ENCODE assay signal across 12 cellular contexts in the genomic region with DNA sequence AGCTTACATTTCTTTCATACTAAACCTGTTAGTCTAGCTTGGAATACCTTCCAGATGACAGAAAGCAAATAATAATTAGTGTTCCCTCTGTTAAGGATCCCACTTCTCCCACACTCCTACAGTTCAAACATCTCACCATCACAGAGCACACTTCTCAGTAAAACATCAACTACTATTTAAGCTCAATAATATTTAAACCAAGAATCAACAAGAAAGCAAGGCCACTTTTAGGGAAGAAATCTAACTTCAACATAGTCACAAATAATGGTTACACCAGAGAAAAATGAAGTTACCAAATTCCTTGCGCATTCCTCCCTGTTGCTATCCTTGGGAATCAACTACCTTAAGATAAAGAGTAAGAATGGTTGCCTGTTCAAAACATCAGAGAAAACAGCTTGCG. TPM values are rescaled to one million over a fixed set of nuclear protein-coding genes. Genes with fewer than 3 reads are reported as not detected.
A peak's percentile ranks its signal among the peaks of the same experiment; 100 is the strongest.
DNase-seq lines count a peak whose midpoint lies in the region; ATAC-seq, FAIRE-seq and TF ChIP-seq lines count a peak whose summit lies in the region.
"Had no signal": no experiment of that assay in that cellular context is flagged by ENCODE, and none has a peak within 500 bp of the region (broad histone marks: within the 10 kb centered on the region; RNA-seq: fewer than 3 reads in every experiment).

No MANE protein-coding gene starts in this region.

- no peaks in the 10 kb centered on the region for H4K20me1 ChIP-seq in GM12878 (ENCODE audit: control insufficient read depth, insufficient read depth)

- FAIRE-seq in GM12878 (lab: Jason Lieb, UNC) = no peak

- TF ChIP-seq CTCF in BJ (IDR thresholded peaks at IDR 0.05; ENCODE audit: insufficient read depth, low read depth, low read length) = no peak
- TF ChIP-seq CTCF in HFFc6 (IDR thresholded peaks at IDR 0.05) = no peak
- no peak for TF ChIP-seq CTCF in GM12878 (IDR thresholded peaks at IDR 0.05 in 2 of 3, conservative IDR thresholded peaks at IDR 0.05 in 1 of 3; ENCODE audit: control insufficient read depth in 2 of 3, extremely low read depth in 1 of 3, insufficient read depth in 1 of 3, low read depth in 3 of 3, low read length in 3 of 3)

- H3K27ac ChIP-seq in GM12878 (ENCODE audit: control insufficient read depth, insufficient read depth) = no peak overlapping the region
- no peak overlapping the region for H3K27ac ChIP-seq in naive thymus-derived CD4-positive, alpha-beta T cell (ENCODE audit: low read depth, low read length)

- peaks cover 36% of the 10 kb centered on the region for H3K36me3 Mint-ChIP-seq in HFFc6 (ENCODE audit: low read depth)
- peaks cover 0 to 31% (median 22%) of the 10 kb centered on the region in 5 donors for H3K36me3 Mint-ChIP-seq in naive thymus-derived CD4-positive, alpha-beta T cell

- H3K36me3 ChIP-seq in BJ (ENCODE audit: control insufficient read depth, insufficient read depth, low read length) (peaks cover 2% of the 10 kb centered on the region), GM12878 (ENCODE audit: control insufficient read depth in 2 of 2, insufficient read depth in 2 of 2, low read length in 1 of 2) (no peaks in the 10 kb centered on the region)
- no peaks in the 10 kb centered on the region for H3K36me3 ChIP-seq in naive thymus-derived CD4-positive, alpha-beta T cell (ENCODE audit: control insufficient read depth in 2 of 3, insufficient read depth in 3 of 3, low read length in 3 of 3)

- no TSS peak for BruUV-seq in GM12878 (replicated peaks; lab: Mats Ljungman, UMichigan)

- TF ChIP-seq EP300 in GM12878 (IDR thresholded peaks at IDR 0.05; ENCODE audit: borderline replicate concordance in 1 of 2, control insufficient read depth in 1 of 2, low read depth in 2 of 2, low read length in 2 of 2) = no peak

- H3K4me3 ChIP-seq in BJ (ENCODE audit: low read depth, low read length) = peak overlapping the region; percentile 86; the same call in 1 of the 2 replicates
- peak overlapping the region; percentile 95 for H3K4me3 ChIP-seq in GM12878
- H3K4me3 ChIP-seq in naive thymus-derived CD4-positive, alpha-beta T cell (ENCODE audit: low read length) = no peak overlapping the region

- H3K27me3 Mint-ChIP-seq in HFFc6 (ENCODE audit: insufficient read depth) = no peaks in the 10 kb centered on the region
- peaks cover 0 to 9% (median 0%) of the 10 kb centered on the region in 5 donors for H3K27me3 Mint-ChIP-seq in naive thymus-derived CD4-positive, alpha-beta T cell

- RAD21 ChIA-PET in GM12878 (lab: Charles Lee; ENCODE audit: unreplicated experiment) = interaction anchor here (0.9 to 2.7 kb wide), 2 partner anchors 51 to 78 kb away, joined by 3 to 11 read pairs; a partner anchor contains a TSS

- peaks cover 55% of the 10 kb centered on the region for H3K4me1 Mint-ChIP-seq in HFFc6 (ENCODE audit: low read depth)
- peaks cover 31 to 63% (median 52%) of the 10 kb centered on the region in 7 donors for H3K4me1 Mint-ChIP-seq in naive thymus-derived CD4-positive, alpha-beta T cell

- no peak overlapping the region for H2AFZ ChIP-seq in GM12878 (ENCODE audit: control insufficient read depth, low read depth, low read length)

- peaks cover 28% of the 10 kb centered on the region for H3K79me2 ChIP-seq in GM12878 (ENCODE audit: control insufficient read depth, insufficient read depth, low read length)

- peaks cover 7% of the 10 kb centered on the region; the same call in 1 of the 2 replicates for H3K9me3 Mint-ChIP-seq in HFFc6
- H3K9me3 Mint-ChIP-seq in naive thymus-derived CD4-positive, alpha-beta T cell = peaks cover 0 to 6% (median 0%) of the 10 kb centered on the region in 11 donors

- POLR2A ChIA-PET in BJ (lab: Charles Lee) (no interaction called here), GM12878 (lab: Charles Lee) (interaction anchor here (0.5 to 5.8 kb wide), 3 partner anchors 49 to 80 kb away, joined by 3 to 52 read pairs (median 3); a partner anchor contains a TSS)
- POLR2A ChIA-PET in naive thymus-derived CD4-positive, alpha-beta T cell (lab: Charles Lee) = interaction anchor here (1.2 to 7.2 kb wide), 4 partner anchors 18 to 86 kb away, joined by 3 to 97 read pairs (median 52); a partner anchor contains a TSS

- SMC1A ChIA-PET in GM12878 (lab: Charles Lee; ENCODE audit: uncharacterized antibody, unreplicated experiment) = interaction anchor here (0.8 to 2.1 kb wide), 6 partner anchors 11 to 109 kb away, joined by 3 to 5 read pairs (median 4); a partner anchor contains a TSS

- H3K4me2 ChIP-seq in GM12878 (ENCODE audit: control insufficient read depth, insufficient read depth) = peak overlapping the region; percentile 23

- H3K4me3 Mint-ChIP-seq in HFFc6 = peak overlapping the region; percentile 96
- peak overlapping the region; percentile 88 to 98 (median 96) for H3K4me3 Mint-ChIP-seq in naive thymus-derived CD4-positive, alpha-beta T cell

- WGBS in GM12878 (ENCODE audit: insufficient coverage, insufficient replicate concordance, low lambda C conversion rate, missing lambda C conversion rate) = 100% methylated on average over 2 of the region's 2 CpGs

- ATAC-seq in GM12878 (no peak), sciatic nerve (no peak)
- no peak for ATAC-seq in naive thymus-derived CD4-positive, alpha-beta T cell

- no peak overlapping the region for H3K9ac ChIP-seq in GM12878 (ENCODE audit: control insufficient read depth, insufficient read depth, low read length)

- no peak for TF ChIP-seq RAD21 in GM12878 (IDR thresholded peaks at IDR 0.05; ENCODE audit: insufficient read depth, low read depth, low read length)

- TF ChIP-seq POLR2A in GM12878 (IDR thresholded peaks at IDR 0.05; ENCODE audit: low read depth, low read length) = no peak

- H3K9me3 ChIP-seq in GM12878 (replicated peaks; ENCODE audit: control insufficient read depth, insufficient read depth, low read length) = peaks cover 2% of the 10 kb centered on the region; the same call in 1 of the 3 replicates
- H3K9me3 ChIP-seq in naive thymus-derived CD4-positive, alpha-beta T cell (ENCODE audit: control insufficient read depth in 2 of 3, low read length in 3 of 3) = no peaks in the 10 kb centered on the region

- in situ Hi-C loops in GM12878 (cut with MboI) = no loop called here

- peak overlapping the region; percentile 95 for H3K27ac Mint-ChIP-seq in HFFc6
- peak overlapping the region in 7 of 9 donors; percentile 28 to 97 (median 93) for H3K27ac Mint-ChIP-seq in naive thymus-derived CD4-positive, alpha-beta T cell

- DNase-seq in BJ (ENCODE audit: low read depth) (no peak), HFFc6 (no peak), GM12878 (ENCODE audit: low read depth, low spot score) (no peak), NOMO-1 treated with DMSO at 0.1 percent for 48 hours (lab: John Stamatoyannopoulos, UW; ENCODE audit: unreplicated experiment) (no peak), NCI-H526 treated with DMSO at 0.1 percent for 48 hours (lab: John Stamatoyannopoulos, UW) (no peak), NCI-H2107 (lab: John Stamatoyannopoulos, UW) (no peak), sciatic nerve (ENCODE audit: low spot score) (no peak)
- DNase-seq in naive thymus-derived CD4-positive, alpha-beta T cell = no peak
- DNase-seq: erythroblast, mesendoderm, NCI-H1105, Right ventricle myocardium superior had no signal

- intact Hi-C loops in GM12878 (cut with micrococcal nuclease; ENCODE audit: unreplicated experiment) = loop anchor here (2.0 kb wide), 1 partner anchor 87 kb away; no protein-coding TSS in a partner anchor
- intact Hi-C loops in naive thymus-derived CD4-positive, alpha-beta T cell (cut with micrococcal nuclease) = loop anchor here (5.0 to 10.0 kb wide), 3 partner anchors 35 to 1883 kb away; a partner anchor contains a TSS
- intact Hi-C loops in sciatic nerve (cut with DNase I) = no loop called here

- no peaks in the 10 kb centered on the region for H3K4me1 ChIP-seq in GM12878 (ENCODE audit: control insufficient read depth, insufficient read depth, low read length)
- H3K4me1 ChIP-seq in naive thymus-derived CD4-positive, alpha-beta T cell (ENCODE audit: control insufficient read depth in 2 of 2, insufficient read depth in 2 of 2, low read length in 2 of 2) = peaks cover 5 to 21% of the 10 kb centered on the region in 2 donors

- CTCF ChIA-PET in BJ (lab: Yijun Ruan, JAX) (no interaction called here), GM12878 (lab: Yijun Ruan, JAX) (interaction anchor here (1.1 kb wide), 1 partner anchor 55 kb away, joined by 5 read pairs; no protein-coding TSS in a partner anchor)
- CTCF ChIA-PET in naive thymus-derived CD4-positive, alpha-beta T cell (lab: Charles Lee) = interaction anchor here (1.3 kb wide), 1 partner anchor 109 kb away, joined by 4 read pairs; no protein-coding TSS in a partner anchor

- H3K27me3 ChIP-seq in BJ (ENCODE audit: control insufficient read depth, insufficient read depth, low read length) (no peaks in the 10 kb centered on the region), GM12878 (replicated peaks in 1 of 2; ENCODE audit: control insufficient read depth in 2 of 2, insufficient read depth in 2 of 2, low read length in 1 of 2) (no peaks in the 10 kb centered on the region)
- no peaks in the 10 kb centered on the region for H3K27me3 ChIP-seq in naive thymus-derived CD4-positive, alpha-beta T cell (ENCODE audit: control insufficient read depth in 2 of 2, insufficient read depth in 2 of 2, low read length in 2 of 2)

RNA-seq across cellular contexts. Expression of a gene that starts 1.6 kb away (rescaled TPM):
- 36.2 and 65.4 TPM in 2 replicates for polyA plus RNA-seq in BJ (2011; rRNA removed)
- 20.9 and 30.5 TPM in 2 replicates for polyA minus RNA-seq in BJ (2011; rRNA and poly(A)+ RNA removed)
- 10 to 100 TPM; 60.9 to 69.3 (median 65.3) TPM for total RNA-seq in HFFc6 (2021; fragmentation: NEBNext Ultra II Directional; extraction: Animal tissue kit (Norgen Biotek cat#: 25700))
- total RNA-seq in GM12878 (2013; cell fraction: nucleolus; rRNA removed) = 356 and 399 TPM in 2 replicates
- total RNA-seq in GM12878 (2014; rRNA removed) = 61.7 and 75.3 TPM in 2 replicates
- 94.3 and 103 TPM in 2 replicates for total RNA-seq in GM12878 (2014; rRNA removed; fragmentation: Illumina TruSeq; extraction: Trizol)
- total RNA-seq in GM12878 (2021) = 46.3 and 47.8 TPM in 2 replicates
- polyA plus RNA-seq in GM12878 (2011; ENCODE audit: low read depth) = 22.4 TPM
- 122 and 221 TPM in 2 replicates for polyA plus RNA-seq in GM12878 (2011; rRNA removed)
- polyA plus RNA-seq in GM12878 (2011; cell fraction: cytosol; rRNA removed) = 34.7 and 39.7 TPM in 2 replicates
- 94.5 and 123 TPM in 2 replicates for polyA plus RNA-seq in GM12878 (2011; cell fraction: nucleus; rRNA removed)
- 46.4 and 50.7 TPM in 2 replicates for polyA plus RNA-seq in GM12878 (2012)
- 51.0 and 79.8 TPM in 2 replicates for polyA plus RNA-seq in GM12878 (2014; fragmentation: Illumina TruSeq; extraction: Trizol)
- polyA plus RNA-seq in GM12878 (2014; fragmentation: Nextera tagmentation; extraction: Ambion mirVana) = 10 to 100 TPM; 34.2 to 50.9 TPM
- 38.9 and 42.8 TPM in 2 replicates for polyA plus RNA-seq in GM12878 (2014; rRNA removed)
- 10 to 100 TPM; 46.4 to 51.4 TPM for polyA plus RNA-seq in GM12878 (2016; fragmentation: Nextera tagmentation; extraction: Ambion mirVana)
- 66.9 and 70.2 TPM in 2 replicates for polyA minus RNA-seq in GM12878 (2011; rRNA and poly(A)+ RNA removed)
- polyA minus RNA-seq in GM12878 (2011; cell fraction: cytosol; rRNA and poly(A)+ RNA removed) = 19.6 and 22.0 TPM in 2 replicates
- polyA minus RNA-seq in GM12878 (2011; cell fraction: nucleus; rRNA and poly(A)+ RNA removed) = 68.9 and 109 TPM in 2 replicates
- total RNA-seq in naive thymus-derived CD4-positive, alpha-beta T cell = 10 to 100 TPM; 37.3 to 71.8 (median 53.3) TPM
- polyA plus RNA-seq in naive thymus-derived CD4-positive, alpha-beta T cell = 10 to 100 TPM; 30.1 to 45.7 TPM
- 92.9 TPM for total RNA-seq in sciatic nerve

RNA-seq across cellular contexts. Expression of a gene that starts 50.6 kb away (rescaled TPM):
- polyA plus RNA-seq in BJ (2011; rRNA removed) = 7.6 and 20.0 TPM in 2 replicates
- 10.7 and 20.8 TPM in 2 replicates for polyA minus RNA-seq in BJ (2011; rRNA and poly(A)+ RNA removed)
- 100 to 1,000 TPM; 122 to 139 (median 133) TPM for total RNA-seq in HFFc6 (2021; fragmentation: NEBNext Ultra II Directional; extraction: Animal tissue kit (Norgen Biotek cat#: 25700))
- total RNA-seq in GM12878 (2013; cell fraction: nucleolus; rRNA removed) = 97.6 and 100 TPM in 2 replicates
- 77.6 and 89.3 TPM in 2 replicates for total RNA-seq in GM12878 (2014; rRNA removed)
- 124 and 129 TPM in 2 replicates for total RNA-seq in GM12878 (2014; rRNA removed; fragmentation: Illumina TruSeq; extraction: Trizol)
- total RNA-seq in GM12878 (2021) = 134 and 145 TPM in 2 replicates
- 42.4 TPM for polyA plus RNA-seq in GM12878 (2011; ENCODE audit: low read depth)
- polyA plus RNA-seq in GM12878 (2011; rRNA removed) = 28.4 and 46.4 TPM in 2 replicates
- 11.3 and 14.0 TPM in 2 replicates for polyA plus RNA-seq in GM12878 (2011; cell fraction: cytosol; rRNA removed)
- 14.7 and 25.1 TPM in 2 replicates for polyA plus RNA-seq in GM12878 (2011; cell fraction: nucleus; rRNA removed)
- 70.6 and 73.1 TPM in 2 replicates for polyA plus RNA-seq in GM12878 (2012)
- polyA plus RNA-seq in GM12878 (2014; fragmentation: Illumina TruSeq; extraction: Trizol) = 255 and 332 TPM in 2 replicates
- polyA plus RNA-seq in GM12878 (2014; fragmentation: Nextera tagmentation; extraction: Ambion mirVana) = 100 to 1,000 TPM; 118 to 134 TPM
- 60.6 and 64.8 TPM in 2 replicates for polyA plus RNA-seq in GM12878 (2014; rRNA removed)
- polyA plus RNA-seq in GM12878 (2016; fragmentation: Nextera tagmentation; extraction: Ambion mirVana) = 100 to 1,000 TPM; 195 to 198 TPM
- polyA minus RNA-seq in GM12878 (2011; rRNA and poly(A)+ RNA removed) = 15.4 and 24.1 TPM in 2 replicates
- polyA minus RNA-seq in GM12878 (2011; cell fraction: cytosol; rRNA and poly(A)+ RNA removed) = 18.2 and 23.3 TPM in 2 replicates
- 20.9 and 39.7 TPM in 2 replicates for polyA minus RNA-seq in GM12878 (2011; cell fraction: nucleus; rRNA and poly(A)+ RNA removed)
- 100 to 1,000 TPM in 1 of 5 experiments, 10 to 100 TPM in 4; 69.8 to 131 (median 82.2) TPM for total RNA-seq in naive thymus-derived CD4-positive, alpha-beta T cell
- 10 to 100 TPM; 71.5 to 84.9 TPM for polyA plus RNA-seq in naive thymus-derived CD4-positive, alpha-beta T cell
- 96.3 TPM for total RNA-seq in sciatic nerve
